In genomic region chr2:75788925-75789324, GRCh38 we compare ENCODE assay signal across 16 cellular contexts.
DNase-seq lines count a peak whose midpoint lies in the region; ATAC-seq, FAIRE-seq and TF ChIP-seq lines count a peak whose summit lies in the region.
"Had no signal": no experiment of that assay in that cellular context is flagged by ENCODE, and none has a peak within 500 bp of the region (broad histone marks: within the 10 kb centered on the region; RNA-seq: fewer than 3 reads in every experiment).

No MANE protein-coding gene starts in this region.

- H2AFZ ChIP-seq in PC-3 (ENCODE audit: low read length) = no peak overlapping the region; the same call in 1 of the 2 replicates
- H2AFZ ChIP-seq in GM12878 (ENCODE audit: control insufficient read depth, low read depth, low read length) = peak overlapping the region; percentile 7; the same call in 1 of the 2 replicates
- H2AFZ ChIP-seq in neural progenitor cell (replicated peaks) = no peak overlapping the region
- H2AFZ ChIP-seq: PC-9 had no signal

- H3K9me3 ChIP-seq in Caco-2 (no peaks in the 10 kb centered on the region), PC-3 (ENCODE audit: low read length) (no peaks in the 10 kb centered on the region), GM12878 (replicated peaks; ENCODE audit: control insufficient read depth, insufficient read depth, low read length) (no peaks in the 10 kb centered on the region), neural progenitor cell (ENCODE audit: low read depth) (no peaks in the 10 kb centered on the region), left ventricle myocardium inferior (replicated peaks) (no peaks in the 10 kb centered on the region)
- H3K9me3 ChIP-seq: BLaER1 had no signal

- CTCF ChIA-PET in Caco-2 (lab: Charles Lee) = interaction anchor here (1.0 to 1.1 kb wide), 2 partner anchors 148 to 811 kb away, joined by 3 read pairs; no protein-coding TSS in a partner anchor
- CTCF ChIA-PET in PC-3 (lab: Charles Lee) = interaction anchor here (0.5 to 1.2 kb wide), 3 partner anchors 45 to 812 kb away, joined by 3 to 5 read pairs (median 5); no protein-coding TSS in a partner anchor
- CTCF ChIA-PET in GM12878 (lab: Yijun Ruan, JAX) = interaction anchor here (0.6 to 1.8 kb wide), 6 partner anchors 9 to 1929 kb away, joined by 3 to 11 read pairs (median 4); no protein-coding TSS in a partner anchor

- TF ChIP-seq CTCF in Caco-2 (IDR thresholded peaks at IDR 0.05; ENCODE audit: insufficient read depth in 1 of 2, low read depth in 1 of 2, low read length in 1 of 2, severe bottlenecking in 1 of 2, unreplicated experiment in 1 of 2) = no peak
- TF ChIP-seq CTCF in PC-3 (conservative IDR thresholded peaks at IDR 0.05; ENCODE audit: low read depth, low read length) = no peak
- TF ChIP-seq CTCF in GM12878 (IDR thresholded peaks at IDR 0.05 in 2 of 3, conservative IDR thresholded peaks at IDR 0.05 in 1 of 3; ENCODE audit: control insufficient read depth in 2 of 3, extremely low read depth in 1 of 3, insufficient read depth in 1 of 3, low read depth in 3 of 3, low read length in 3 of 3) = no peak
- TF ChIP-seq CTCF in neural progenitor cell (IDR thresholded peaks at IDR 0.05) = no peak
- TF ChIP-seq CTCF in left ventricle myocardium inferior (IDR thresholded peaks at IDR 0.05; ENCODE audit: borderline replicate concordance) = no peak

- SMC1A ChIA-PET in GM12878 (lab: Charles Lee; ENCODE audit: uncharacterized antibody, unreplicated experiment) = interaction anchor here (0.6 to 1.3 kb wide), 4 partner anchors 11 to 810 kb away, joined by 3 to 4 read pairs (median 3); no protein-coding TSS in a partner anchor

- no peak for FAIRE-seq in GM12878 (lab: Jason Lieb, UNC)

- H3K4me1 ChIP-seq in Caco-2 (peaks cover 17% of the 10 kb centered on the region), PC-3 (ENCODE audit: insufficient read depth, low read length) (peaks cover 31% of the 10 kb centered on the region), GM12878 (ENCODE audit: control insufficient read depth, insufficient read depth, low read length) (peaks cover 14% of the 10 kb centered on the region), neural progenitor cell (peaks cover 5% of the 10 kb centered on the region), left ventricle myocardium inferior (no peaks in the 10 kb centered on the region)

- TF ChIP-seq POLR2A in GM12878 (IDR thresholded peaks at IDR 0.05; ENCODE audit: low read depth, low read length) = no peak

- H3K27ac ChIP-seq in PC-3 (ENCODE audit: low read length) (peak overlapping the region; percentile 57), GM12878 (ENCODE audit: control insufficient read depth, insufficient read depth) (no peak overlapping the region), neural progenitor cell (no peak overlapping the region), left ventricle myocardium inferior (replicated peaks) (no peak overlapping the region)
- H3K27ac ChIP-seq: BLaER1, PC-9 had no signal

- H4K20me1 ChIP-seq in PC-3 (ENCODE audit: low read length) (no peaks in the 10 kb centered on the region), GM12878 (ENCODE audit: control insufficient read depth, insufficient read depth) (no peaks in the 10 kb centered on the region), neural progenitor cell (ENCODE audit: low read depth) (no peaks in the 10 kb centered on the region)
- H4K20me1 ChIP-seq: BLaER1 had no signal

- H3K9me2 ChIP-seq in PC-3 (replicated peaks; ENCODE audit: low read length) = no peaks in the 10 kb centered on the region

- 100% methylated on average over 1 of the region's 1 CpG for WGBS in GM12878 (ENCODE audit: insufficient coverage, insufficient replicate concordance, low lambda C conversion rate, missing lambda C conversion rate)

- no peaks in the 10 kb centered on the region for H3K27me3 ChIP-seq in Caco-2 (replicated peaks; ENCODE audit: control insufficient read depth, insufficient read depth, low read length)
- H3K27me3 ChIP-seq in PC-3 (ENCODE audit: low read length) = no peaks in the 10 kb centered on the region
- H3K27me3 ChIP-seq in GM12878 (replicated peaks in 1 of 2; ENCODE audit: control insufficient read depth in 2 of 2, insufficient read depth in 2 of 2, low read length in 1 of 2) = no peaks in the 10 kb centered on the region
- H3K27me3 ChIP-seq in neural progenitor cell = no peaks in the 10 kb centered on the region
- peaks cover 9% of the 10 kb centered on the region for H3K27me3 ChIP-seq in left ventricle myocardium inferior (ENCODE audit: low read depth)
- H3K27me3 ChIP-seq: BLaER1 had no signal

- ATAC-seq in PC-3 (peak; percentile 93), GM12878 (0 out of 3 replicates have a peak, but pooled peaks have one; percentile 15)
- ATAC-seq: HCT116 had no signal

- H3K9me3 Mint-ChIP-seq in Caco-2 (ENCODE audit: unreplicated experiment) = no peaks in the 10 kb centered on the region
- H3K9me3 Mint-ChIP-seq in neural progenitor cell = no peaks in the 10 kb centered on the region
- H3K9me3 Mint-ChIP-seq in activated CD4-positive, alpha-beta T cell treated with anti-CD3 and anti-CD28 coated beads, Interleukin-2, amount 10 ng/mL, durations not matched to agents 24 days and 14 days = no peaks in the 10 kb centered on the region
- H3K9me3 Mint-ChIP-seq: CD8-positive, alpha-beta memory T cell had no signal

- BruUV-seq in Caco-2 (replicated peaks; lab: Mats Ljungman, UMichigan) (no TSS peak), PC-3 (replicated peaks; lab: Mats Ljungman, UMichigan) (no TSS peak), GM12878 (replicated peaks; lab: Mats Ljungman, UMichigan) (no TSS peak)

- RAD21 ChIA-PET in GM12878 (lab: Charles Lee; ENCODE audit: unreplicated experiment) = interaction anchor here (1.0 to 1.9 kb wide), 4 partner anchors 11 to 811 kb away, joined by 3 to 6 read pairs (median 4); no protein-coding TSS in a partner anchor

- POLR2A ChIA-PET in Caco-2 (lab: Charles Lee) = no interaction called here
- POLR2A ChIA-PET in PC-3 (lab: Charles Lee; ENCODE audit: unreplicated experiment) = no interaction called here
- POLR2A ChIA-PET in GM12878 (lab: Charles Lee) = no interaction called here

- peak overlapping the region; percentile 6 for H3K27ac Mint-ChIP-seq in Caco-2 (ENCODE audit: unreplicated experiment)
- H3K27ac Mint-ChIP-seq in neural progenitor cell = peak overlapping the region; percentile 26
- no peak overlapping the region for H3K27ac Mint-ChIP-seq in activated CD4-positive, alpha-beta T cell treated with anti-CD3 and anti-CD28 coated beads, Interleukin-2, amount 10 ng/mL, durations not matched to agents 24 days and 14 days
- H3K27ac Mint-ChIP-seq: CD8-positive, alpha-beta memory T cell had no signal

- H3K4me2 ChIP-seq in PC-3 (ENCODE audit: low read length) = peak overlapping the region; percentile 62
- no peak overlapping the region for H3K4me2 ChIP-seq in GM12878 (ENCODE audit: control insufficient read depth, insufficient read depth)
- no peak overlapping the region for H3K4me2 ChIP-seq in neural progenitor cell
- H3K4me2 ChIP-seq: BLaER1, PC-9 had no signal

- no peak for TF ChIP-seq EP300 in GM12878 (IDR thresholded peaks at IDR 0.05; ENCODE audit: borderline replicate concordance in 1 of 2, control insufficient read depth in 1 of 2, low read depth in 2 of 2, low read length in 2 of 2)

- H3K4me1 Mint-ChIP-seq in Caco-2 (ENCODE audit: low read depth, unreplicated experiment) = peaks cover 7% of the 10 kb centered on the region
- H3K4me1 Mint-ChIP-seq in neural progenitor cell = peaks cover 10% of the 10 kb centered on the region
- no peaks in the 10 kb centered on the region for H3K4me1 Mint-ChIP-seq in activated CD4-positive, alpha-beta T cell treated with anti-CD3 and anti-CD28 coated beads, Interleukin-2, amount 10 ng/mL, durations not matched to agents 24 days and 14 days

- H3F3A ChIP-seq in PC-3 (ENCODE audit: low read length, unreplicated experiment) (no peaks in the 10 kb centered on the region), neural progenitor cell (ENCODE audit: low read depth) (peaks cover 5% of the 10 kb centered on the region)

- intact Hi-C loops in Caco-2 (cut with micrococcal nuclease; ENCODE audit: unreplicated experiment) = loop anchor here (2.0 to 10.0 kb wide), 5 partner anchors 106 to 676 kb away; no protein-coding TSS in a partner anchor
- intact Hi-C loops in PC-3 (cut with micrococcal nuclease) = loop anchor here (1.0 to 5.0 kb wide), 2 partner anchors 408 to 810 kb away; no protein-coding TSS in a partner anchor
- intact Hi-C loops in GM12878 (cut with micrococcal nuclease; ENCODE audit: unreplicated experiment) = loop anchor here (2.0 to 10.0 kb wide), 3 partner anchors 148 to 673 kb away; no protein-coding TSS in a partner anchor
- intact Hi-C loops in left ventricle myocardium inferior (cut with micrococcal nuclease) = no loop called here
- intact Hi-C loops in activated CD4-positive, alpha-beta T cell treated with anti-CD3 and anti-CD28 coated beads, Interleukin-2, amount 10 ng/mL, durations not matched to agents 24 days and 14 days (cut with micrococcal nuclease) = loop anchor here (5.0 kb wide), 1 partner anchor 813 kb away; no protein-coding TSS in a partner anchor

- no peaks in the 10 kb centered on the region for H3K27me3 Mint-ChIP-seq in Caco-2 (ENCODE audit: insufficient read depth, unreplicated experiment)
- H3K27me3 Mint-ChIP-seq in neural progenitor cell (ENCODE audit: insufficient read depth, low read depth) = no peaks in the 10 kb centered on the region
- H3K27me3 Mint-ChIP-seq in activated CD4-positive, alpha-beta T cell treated with anti-CD3 and anti-CD28 coated beads, Interleukin-2, amount 10 ng/mL, durations not matched to agents 24 days and 14 days = no peaks in the 10 kb centered on the region

- H3K79me2 ChIP-seq in PC-3 (ENCODE audit: low read length) = no peaks in the 10 kb centered on the region
- no peaks in the 10 kb centered on the region for H3K79me2 ChIP-seq in GM12878 (ENCODE audit: control insufficient read depth, insufficient read depth, low read length)
- no peaks in the 10 kb centered on the region for H3K79me2 ChIP-seq in neural progenitor cell (ENCODE audit: low read depth)

- in situ Hi-C loops in GM12878 (cut with MboI) = loop anchor here (5.0 kb wide), 1 partner anchor 808 kb away; no protein-coding TSS in a partner anchor

- H3K36me3 Mint-ChIP-seq in Caco-2 (ENCODE audit: insufficient read depth, unreplicated experiment) (no peaks in the 10 kb centered on the region), neural progenitor cell (no peaks in the 10 kb centered on the region)
- H3K36me3 Mint-ChIP-seq in activated CD4-positive, alpha-beta T cell treated with anti-CD3 and anti-CD28 coated beads, Interleukin-2, amount 10 ng/mL, durations not matched to agents 24 days and 14 days (ENCODE audit: low read depth) = no peaks in the 10 kb centered on the region
- H3K36me3 Mint-ChIP-seq: CD8-positive, alpha-beta memory T cell had no signal

- DNase-seq in Caco-2 = no peak
- peak; percentile 92 for DNase-seq in PC-3
- DNase-seq in GM12878 (ENCODE audit: low read depth, low spot score) = no peak
- DNase-seq in neural progenitor cell (ENCODE audit: low spot score) = no peak
- DNase-seq in NCI-H2196 treated with DMSO at 0.1 percent for 48 hours (lab: John Stamatoyannopoulos, UW; ENCODE audit: unreplicated experiment) = no peak
- no peak for DNase-seq in left ventricle myocardium inferior
- DNase-seq in activated CD4-positive, alpha-beta T cell treated with anti-CD3 and anti-CD28 coated beads, Interleukin-2, amount 10 ng/mL, durations not matched to agents 24 days and 14 days = no peak
- DNase-seq: CD8-positive, alpha-beta memory T cell; DMS 273 treated with DMSO at 0.1 percent for 48 hours; NCI-H1048; NCI-H1694; NCI-H2107; NCI-H446; PC-9 had no signal

- H3K9ac ChIP-seq in PC-3 (ENCODE audit: low read length) (no peak overlapping the region), GM12878 (ENCODE audit: control insufficient read depth, insufficient read depth, low read length) (no peak overlapping the region), neural progenitor cell (no peak overlapping the region)
- H3K9ac ChIP-seq: BLaER1 had no signal

- H3K4me3 ChIP-seq in Caco-2 (ENCODE audit: low read depth, low read length) = no peak overlapping the region
- H3K4me3 ChIP-seq in PC-3 (ENCODE audit: low read length) = 0 out of 2 replicates have a peak overlapping the region, but pooled peaks have one; percentile 25
- H3K4me3 ChIP-seq in GM12878 = no peak overlapping the region
- H3K4me3 ChIP-seq in neural progenitor cell = no peak overlapping the region
- no peak overlapping the region for H3K4me3 ChIP-seq in left ventricle myocardium inferior
- H3K4me3 ChIP-seq: BLaER1, PC-9 had no signal

- no peak for TF ChIP-seq RAD21 in GM12878 (IDR thresholded peaks at IDR 0.05; ENCODE audit: insufficient read depth, low read depth, low read length)

- H3K36me3 ChIP-seq in Caco-2 (ENCODE audit: control insufficient read depth, insufficient read depth, low read length) = no peaks in the 10 kb centered on the region
- no peaks in the 10 kb centered on the region for H3K36me3 ChIP-seq in PC-3 (ENCODE audit: low read depth, low read length)
- H3K36me3 ChIP-seq in GM12878 (ENCODE audit: control insufficient read depth in 2 of 2, insufficient read depth in 2 of 2, low read length in 1 of 2) = no peaks in the 10 kb centered on the region
- no peaks in the 10 kb centered on the region for H3K36me3 ChIP-seq in neural progenitor cell
- no peaks in the 10 kb centered on the region for H3K36me3 ChIP-seq in left ventricle myocardium inferior
- H3K36me3 ChIP-seq: BLaER1 had no signal

- no peak overlapping the region for H3K4me3 Mint-ChIP-seq in Caco-2 (ENCODE audit: unreplicated experiment)
- no peak overlapping the region for H3K4me3 Mint-ChIP-seq in neural progenitor cell
- H3K4me3 Mint-ChIP-seq in activated CD4-positive, alpha-beta T cell treated with anti-CD3 and anti-CD28 coated beads, Interleukin-2, amount 10 ng/mL, durations not matched to agents 24 days and 14 days = no peak overlapping the region
- H3K4me3 Mint-ChIP-seq: CD8-positive, alpha-beta memory T cell had no signal
